In the genomic region with DNA sequence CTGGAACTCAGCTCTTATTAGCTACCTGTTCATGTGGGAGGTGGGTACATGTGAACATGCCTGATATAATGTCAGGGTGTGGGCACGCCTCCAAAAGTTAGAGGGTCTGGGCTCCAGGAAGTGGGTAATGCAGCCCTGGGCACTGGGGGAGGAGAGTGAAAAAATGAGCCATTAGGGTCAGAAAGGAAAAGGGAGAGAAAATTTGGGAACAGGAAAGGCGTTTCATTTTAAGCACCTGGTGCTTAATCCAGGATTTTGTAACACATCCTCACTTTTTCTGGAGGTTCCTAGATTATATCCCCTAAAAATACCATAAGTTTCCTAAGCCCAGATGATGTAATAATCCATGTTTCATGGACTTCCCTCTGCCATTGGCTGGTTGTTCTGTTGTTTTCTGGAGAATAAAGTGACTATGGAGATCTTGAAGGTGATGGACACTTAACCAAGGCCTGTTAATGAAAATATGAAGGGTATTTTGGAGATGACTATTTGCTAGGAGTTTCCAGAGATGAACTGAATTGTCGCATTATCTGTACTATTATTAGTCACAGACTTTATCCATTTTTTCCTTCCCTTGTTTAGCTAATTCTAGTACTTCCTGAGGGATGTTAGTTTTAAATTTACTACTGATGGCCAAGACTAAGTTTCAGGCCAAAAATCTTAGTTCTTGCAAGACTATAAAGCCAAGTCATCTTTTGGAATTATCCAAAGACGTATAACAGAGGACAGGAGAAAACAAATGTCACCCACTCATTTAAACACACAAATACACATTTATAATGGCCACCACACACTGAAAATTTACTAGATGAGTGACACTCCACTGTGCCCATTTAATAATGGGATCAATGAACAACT, we compare ENCODE assay signal across 24 cellular contexts. TPM values are rescaled to one million over a fixed set of nuclear protein-coding genes. Genes with fewer than 3 reads are reported as not detected.
DNase-seq lines count a peak whose midpoint lies in the region; ATAC-seq and TF ChIP-seq lines count a peak whose summit lies in the region.
"Had no signal": no experiment of that assay in that cellular context is flagged by ENCODE, and none has a peak within 500 bp of the region (broad histone marks: within the 10 kb centered on the region; RNA-seq: fewer than 3 reads in every experiment).

No MANE protein-coding gene starts in this region.

- H3K27ac ChIP-seq in heart right ventricle (peak overlapping the region in 8 of 10 donors; percentile 2 to 72 (median 28)), psoas muscle (peak overlapping the region; percentile 95), tibial artery (peak overlapping the region; percentile 43 to 60)
- H3K27ac ChIP-seq: RWPE1 had no signal

- H3K36me3 ChIP-seq in heart right ventricle (no peaks in the 10 kb centered on the region), psoas muscle (ENCODE audit: insufficient read depth in 1 of 2, low read depth in 1 of 2) (no peaks in the 10 kb centered on the region), tibial artery (no peaks in the 10 kb centered on the region)
- H3K36me3 ChIP-seq: left lung, tibial nerve had no signal

- peak in 1 of 8 donors; percentile 10 for ATAC-seq in heart right ventricle
- ATAC-seq in left ventricle myocardium superior, result no peak
- no peak for ATAC-seq in psoas muscle
- ATAC-seq in natural killer cell, result no peak
- ATAC-seq in GM18505 (IDR thresholded peaks at IDR 0.05; ENCODE audit: unreplicated experiment), result no peak
- ATAC-seq: left lung had no signal

- H3K4me3 Mint-ChIP-seq in chondrocyte (ENCODE audit: unreplicated experiment) (no peak overlapping the region), natural killer cell (no peak overlapping the region)
- H3K4me3 Mint-ChIP-seq: activated naive CD8-positive, alpha-beta T cell treated with anti-CD3 and anti-CD28 coated beads, Interleukin-2, amount 10 ng/mL, durations not matched to agents 7 days and 5 days; brain; CD14-positive monocyte; dendritic cell treated with granulocyte-macrophage colony-stimulating factor and Interleukin-4, amounts not matched to agents 40 ng/mL and 50 ng/mL, for 4 days had no signal

- 72 to 73% methylated on average over 4 of the region's 4 CpGs for WGBS in heart right ventricle, 2 donors
- 75 to 78% (median 78%) methylated on average over 4 of the region's 4 CpGs for WGBS in psoas muscle, 3 donors

- H3K27ac Mint-ChIP-seq in chondrocyte (ENCODE audit: unreplicated experiment), result peak overlapping the region; percentile 30
- no peak overlapping the region for H3K27ac Mint-ChIP-seq in natural killer cell
- H3K27ac Mint-ChIP-seq: activated naive CD8-positive, alpha-beta T cell treated with anti-CD3 and anti-CD28 coated beads, Interleukin-2, amount 10 ng/mL, durations not matched to agents 7 days and 5 days; CD14-positive monocyte; dendritic cell treated with granulocyte-macrophage colony-stimulating factor and Interleukin-4, amounts not matched to agents 40 ng/mL and 50 ng/mL, for 4 days had no signal

- DNase-seq in heart right ventricle (no peak), left ventricle myocardium superior (no peak), chondrocyte (ENCODE audit: low spot score) (no peak), psoas muscle (no peak), tibial artery (no peak), natural killer cell (no peak), HCEC 1CT (no peak)
- DNase-seq: activated CD4-positive, alpha-beta T cell treated with anti-CD3 and anti-CD28 coated beads, Interleukin-2, amount 50 U/mL, for 1 hour; activated naive CD8-positive, alpha-beta T cell treated with anti-CD3 and anti-CD28 coated beads, Interleukin-2, amount 10 ng/mL, durations not matched to agents 7 days and 5 days; DMS53; H7; KBM-7; left lung; NCI-H187 treated with DMSO at 0.1 percent for 48 hours; NCI-H446; NK-92 treated with Interleukin-12 subunit alpha and Interleukin-12 subunit beta, amount 100 ng/mL, for 24 hours; nucleus accumbens; stimulated activated CD4-positive, alpha-beta T cell treated with anti-CD3 and anti-CD28 coated beads, Interleukin-4, amount 100 ng/mL, for 24 hours had no signal

- TF ChIP-seq POLR2A in GM18505 (IDR thresholded peaks at IDR 0.05; ENCODE audit: borderline replicate concordance, extremely low read depth, insufficient read depth, insufficient read length), result no peak

- H3K27me3 Mint-ChIP-seq in chondrocyte (ENCODE audit: low read depth) (no peaks in the 10 kb centered on the region), natural killer cell (ENCODE audit: low read depth in 2 of 2) (peaks cover 3% of the 10 kb centered on the region in 2 donors)
- H3K27me3 Mint-ChIP-seq: activated naive CD8-positive, alpha-beta T cell treated with anti-CD3 and anti-CD28 coated beads, Interleukin-2, amount 10 ng/mL, durations not matched to agents 7 days and 5 days; brain; dendritic cell treated with granulocyte-macrophage colony-stimulating factor and Interleukin-4, amounts not matched to agents 40 ng/mL and 50 ng/mL, for 4 days had no signal

- H3K4me1 ChIP-seq in heart right ventricle (peaks cover 4 to 34% (median 26%) of the 10 kb centered on the region in 9 donors), psoas muscle (peaks cover 35% of the 10 kb centered on the region), tibial artery (peaks cover 0 to 42% (median 22%) of the 10 kb centered on the region in 4 donors)

- TF ChIP-seq CTCF in heart right ventricle (IDR thresholded peaks at IDR 0.05) (no peak), chondrocyte (IDR thresholded peaks at IDR 0.05) (no peak), psoas muscle (IDR thresholded peaks at IDR 0.05) (no peak), tibial artery (IDR thresholded peaks at IDR 0.05) (no peak), natural killer cell (IDR thresholded peaks at IDR 0.05) (no peak)

- no peak overlapping the region for H3K4me3 ChIP-seq in heart right ventricle
- H3K4me3 ChIP-seq in psoas muscle, result no peak overlapping the region
- H3K4me3 ChIP-seq in tibial artery, result no peak overlapping the region
- H3K4me3 ChIP-seq: left lung, tibial nerve had no signal

- H3K27me3 ChIP-seq in heart right ventricle (no peaks in the 10 kb centered on the region), psoas muscle (ENCODE audit: insufficient read depth in 3 of 3, low read length in 2 of 3) (no peaks in the 10 kb centered on the region), tibial artery (no peaks in the 10 kb centered on the region)
- H3K27me3 ChIP-seq: left lung, tibial nerve had no signal

- H3K4me1 Mint-ChIP-seq in chondrocyte (ENCODE audit: low read depth), result peaks cover 54% of the 10 kb centered on the region
- H3K4me1 Mint-ChIP-seq in natural killer cell, result peaks cover 6 to 9% of the 10 kb centered on the region in 2 donors

- H3K9me3 ChIP-seq in heart right ventricle (no peaks in the 10 kb centered on the region), psoas muscle (no peaks in the 10 kb centered on the region), tibial artery (no peaks in the 10 kb centered on the region)
- H3K9me3 ChIP-seq: left lung, tibial nerve had no signal

- intact Hi-C loops in heart right ventricle (cut with DNase I) (loop anchor here in 3 of 10 donors (5.0 to 10.0 kb wide), 4 partner anchors 91 to 221 kb away; no protein-coding TSS in a partner anchor), left ventricle myocardium superior (cut with micrococcal nuclease) (no loop called here), psoas muscle (cut with DNase I) (no loop called here), tibial artery (cut with DNase I; ENCODE audit: low total_unique reads) (loop anchor here (5.0 kb wide), 1 partner anchor 34 kb away; no protein-coding TSS in a partner anchor), natural killer cell (cut with micrococcal nuclease) (no loop called here)

- H3K9me3 Mint-ChIP-seq in chondrocyte (ENCODE audit: low read depth) (no peaks in the 10 kb centered on the region), natural killer cell (no peaks in the 10 kb centered on the region)
- H3K9me3 Mint-ChIP-seq: CD14-positive monocyte; dendritic cell treated with granulocyte-macrophage colony-stimulating factor and Interleukin-4, amounts not matched to agents 40 ng/mL and 50 ng/mL, for 4 days had no signal

- H3K36me3 Mint-ChIP-seq in chondrocyte (ENCODE audit: low read depth), result no peaks in the 10 kb centered on the region
- H3K36me3 Mint-ChIP-seq in natural killer cell, result no peaks in the 10 kb centered on the region
- H3K36me3 Mint-ChIP-seq: brain, CD14-positive monocyte had no signal

RNA-seq across cellular contexts. Expression of gene TARBP1, which starts 24.4 kb away (rescaled TPM):
- total RNA-seq in heart right ventricle, result 10 to 100 TPM in 3 of 10 donors, 1 to 10 TPM in 7; 6.9 to 11.7 (median 9.0) TPM
- polyA plus RNA-seq in heart right ventricle, result 10 to 100 TPM in 1 of 2 donors, 1 to 10 TPM in 1; 4.6 to 49.9 TPM
- total RNA-seq in left ventricle myocardium superior, result 10.8 TPM
- 11.2 to 22.2 TPM (median 12.9 TPM) in 3 replicates for total RNA-seq in chondrocyte
- total RNA-seq in psoas muscle, result 10 to 100 TPM in 1 of 4 donors, 1 to 10 TPM in 3; 5.8 to 10.5 (median 9.0) TPM
- polyA plus RNA-seq in psoas muscle, result 10 to 100 TPM in 1 of 3 donors, 1 to 10 TPM in 2; 5.8 to 10.4 (median 6.6) TPM
- total RNA-seq in natural killer cell, result 10 to 100 TPM; 29.0 to 37.5 (median 32.2) TPM

Comparison
In these comparisons a context has a peak if more than half of its experiments do, and no peak if none do; other contexts are left out.
1. H3K27ac ChIP-seq: peak in every context shown above with its lines; median percentile 95 in psoas muscle; 52 in tibial artery; 28 in heart right ventricle.